ENCODE assay signal across 8 cellular contexts in the genomic region with DNA sequence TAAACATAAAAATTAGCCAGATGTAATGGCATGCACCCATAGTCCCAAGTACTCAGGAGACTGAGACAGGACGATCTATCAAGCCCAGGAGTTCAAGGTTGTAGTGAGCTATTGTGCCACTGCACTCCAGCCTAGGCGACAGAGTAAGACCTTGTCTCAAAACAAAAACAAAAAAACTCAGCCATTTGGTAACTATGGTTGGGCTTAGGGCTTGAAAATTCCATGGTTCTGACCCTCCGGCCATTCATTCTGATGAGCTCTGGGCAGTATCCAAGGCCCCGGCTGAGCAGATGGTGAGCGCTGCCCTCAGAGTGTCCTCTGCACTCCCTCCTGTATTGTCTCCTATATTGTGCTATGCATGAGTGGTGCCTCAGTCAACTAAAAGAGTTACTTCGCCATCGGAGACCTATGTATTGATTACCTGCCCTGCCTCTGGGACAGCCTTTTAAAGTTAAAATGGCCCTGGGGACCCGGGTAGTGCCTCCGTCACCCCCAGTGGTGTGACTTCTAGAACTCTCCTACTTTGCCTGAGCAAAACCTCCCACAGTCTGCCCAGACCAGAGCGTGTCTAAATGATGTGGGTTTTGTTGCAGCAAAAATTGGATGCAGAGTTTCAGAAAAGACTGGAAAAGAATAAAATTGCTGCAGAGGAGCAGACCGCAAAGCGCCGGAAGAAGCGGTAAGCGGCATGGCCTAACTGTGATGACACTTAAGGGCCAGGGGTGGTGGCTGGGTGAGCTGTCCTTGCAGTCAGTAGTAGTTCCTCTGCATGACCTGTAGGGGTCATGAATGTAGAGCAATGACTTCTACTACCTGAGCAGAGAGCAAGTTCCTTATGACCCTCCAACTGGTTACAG. TPM values are rescaled to one million over a fixed set of nuclear protein-coding genes. Genes with fewer than 3 reads are reported as not detected.
DNase-seq lines count a peak whose midpoint lies in the region; ATAC-seq and TF ChIP-seq lines count a peak whose summit lies in the region.

No MANE protein-coding gene starts in this region.

- peaks cover 25% of the 10 kb centered on the region for H3K36me3 ChIP-seq in smooth muscle cell (ENCODE audit: low read depth)

- H3K4me3 Mint-ChIP-seq in activated naive CD8-positive, alpha-beta T cell treated with anti-CD3 and anti-CD28 coated beads for 36 hours: no peak overlapping the region

- TF ChIP-seq CTCF in smooth muscle cell (IDR thresholded peaks at IDR 0.05; ENCODE audit: borderline replicate concordance, insufficient read depth, poor library complexity, severe bottlenecking): peak; percentile 49

- H3K79me2 ChIP-seq in smooth muscle cell (ENCODE audit: low read depth): peaks cover 16% of the 10 kb centered on the region

- H3K4me1 ChIP-seq in smooth muscle cell (ENCODE audit: low read depth): no peaks in the 10 kb centered on the region

- no peaks in the 10 kb centered on the region for H3K27me3 Mint-ChIP-seq in activated naive CD8-positive, alpha-beta T cell treated with anti-CD3 and anti-CD28 coated beads for 36 hours

- peaks cover 7% of the 10 kb centered on the region for H3K4me1 Mint-ChIP-seq in activated naive CD8-positive, alpha-beta T cell treated with anti-CD3 and anti-CD28 coated beads for 36 hours

- peak; percentile 72 for ATAC-seq in GM21717 (IDR thresholded peaks at IDR 0.05; ENCODE audit: unreplicated experiment)
- peak; percentile 83 to 86 for ATAC-seq in left cardiac atrium

- no peak overlapping the region for H3K4me3 ChIP-seq in smooth muscle cell

- no peaks in the 10 kb centered on the region for H3K9me3 ChIP-seq in smooth muscle cell (replicated peaks; ENCODE audit: low read depth)

- peaks cover 33% of the 10 kb centered on the region for H3K36me3 Mint-ChIP-seq in activated naive CD8-positive, alpha-beta T cell treated with anti-CD3 and anti-CD28 coated beads for 36 hours

- no peak overlapping the region for H3K27ac ChIP-seq in smooth muscle cell (ENCODE audit: low read depth)

- H2AFZ ChIP-seq in smooth muscle cell (ENCODE audit: low read depth): no peak overlapping the region

- intact Hi-C loops in left cardiac atrium (cut with DNase I): no loop called here

- H4K20me1 ChIP-seq in smooth muscle cell (ENCODE audit: low read depth): peaks cover 34% of the 10 kb centered on the region

- no peaks in the 10 kb centered on the region for H3F3A ChIP-seq in smooth muscle cell (ENCODE audit: low read depth)

- WGBS in smooth muscle cell (ENCODE audit: low lambda C conversion rate): 82% methylated on average over 15 of the region's 15 CpGs

- no peaks in the 10 kb centered on the region for H3K27me3 ChIP-seq in smooth muscle cell (ENCODE audit: low read depth)

- no peak overlapping the region for H3K27ac Mint-ChIP-seq in activated naive CD8-positive, alpha-beta T cell treated with anti-CD3 and anti-CD28 coated beads for 36 hours

- peaks cover 1% of the 10 kb centered on the region for H3K9me3 Mint-ChIP-seq in activated naive CD8-positive, alpha-beta T cell treated with anti-CD3 and anti-CD28 coated beads for 36 hours

- DNase-seq in NCI-H1417 (lab: John Stamatoyannopoulos, UW): peak; percentile 23 to 65 (median 51)
- DNase-seq in NCI-H1417 treated with DMSO at 0.1 percent for 48 hours (lab: John Stamatoyannopoulos, UW): no peak
- DNase-seq in HuH-7.5 (ENCODE audit: low spot score): peak; percentile 79
- peak; percentile 55 for DNase-seq in OCI-M1 (lab: John Stamatoyannopoulos, UW)
- peak; percentile 32 for DNase-seq in activated naive CD8-positive, alpha-beta T cell treated with anti-CD3 and anti-CD28 coated beads for 36 hours
- DNase-seq in left cardiac atrium: no peak
- DNase-seq in smooth muscle cell (lab: John Stamatoyannopoulos, UW; ENCODE audit: unreplicated experiment): no peak

- no peak overlapping the region for H3K4me2 ChIP-seq in smooth muscle cell

- no peak overlapping the region for H3K9ac ChIP-seq in smooth muscle cell (ENCODE audit: low read depth)

RNA-seq across cellular contexts. Expression of gene PRKRIP1, which starts 8.1 kb away (rescaled TPM):
- 10 to 100 TPM; 25.1 to 25.2 TPM for total RNA-seq in activated naive CD8-positive, alpha-beta T cell treated with anti-CD3 and anti-CD28 coated beads for 36 hours
- total RNA-seq in left cardiac atrium: 10 to 100 TPM; 12.9 to 19.7 TPM
- total RNA-seq in smooth muscle cell: 14.3 and 17.2 TPM in 2 replicates
- polyA plus RNA-seq in smooth muscle cell: 34.5 and 51.9 TPM in 2 replicates

RNA-seq across cellular contexts. Expression of gene ORAI2, which starts 29.1 kb away (rescaled TPM):
- total RNA-seq in activated naive CD8-positive, alpha-beta T cell treated with anti-CD3 and anti-CD28 coated beads for 36 hours: 10 to 100 TPM; 41.4 to 46.2 TPM
- 10 to 100 TPM in 1 of 2 donors, 1 to 10 TPM in 1; 6.0 to 12.1 TPM for total RNA-seq in left cardiac atrium
- 43.0 and 47.1 TPM in 2 replicates for total RNA-seq in smooth muscle cell
- 66.1 and 69.8 TPM in 2 replicates for polyA plus RNA-seq in smooth muscle cell

RNA-seq across cellular contexts. Expression of gene SPDYE6, which starts 48.0 kb away (rescaled TPM):
- total RNA-seq in activated naive CD8-positive, alpha-beta T cell treated with anti-CD3 and anti-CD28 coated beads for 36 hours: not detected
- not detected for total RNA-seq in left cardiac atrium
- total RNA-seq in smooth muscle cell: not detected in 2 replicates
- 0.66 TPM in 1 of 2 replicates, not detected in the other for polyA plus RNA-seq in smooth muscle cell

Comparison
In these comparisons a context has a peak if more than half of its experiments do, and no peak if none do; other contexts are left out.
1. DNase-seq: peak in NCI-H1417 (3 of 3), HuH-7.5 (single experiment), OCI-M1 (single experiment) and activated naive CD8-positive, alpha-beta T cell treated with anti-CD3 and anti-CD28 coated beads for 36 hours (single experiment); none in NCI-H1417 treated with DMSO at 0.1 percent for 48 hours (single experiment), left cardiac atrium (single experiment) and smooth muscle cell (single experiment).